In the genomic region with DNA sequence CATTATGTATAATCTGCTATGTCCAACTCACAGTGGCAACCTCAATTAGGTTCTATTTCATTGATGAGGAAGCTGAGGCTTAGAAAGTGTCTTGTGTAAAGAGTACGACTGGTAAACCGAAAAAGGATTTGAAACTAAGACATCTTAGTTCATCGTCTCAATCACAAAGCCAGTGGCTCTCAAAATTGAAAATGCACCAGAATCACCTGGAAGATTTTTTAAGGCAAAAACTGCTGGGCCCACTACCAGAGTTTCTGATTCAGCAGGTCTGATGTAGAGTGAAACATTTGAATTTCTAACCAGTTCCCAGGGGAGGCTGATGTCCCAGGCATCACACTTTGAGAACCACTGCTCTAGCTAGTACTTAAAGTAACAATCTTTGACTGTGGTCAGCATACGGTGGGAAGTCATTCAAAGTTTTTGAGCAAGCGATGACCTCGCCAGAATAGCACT, we compare ENCODE assay signal across 14 cellular contexts. TPM values are rescaled to one million over a fixed set of nuclear protein-coding genes. Genes with fewer than 3 reads are reported as not detected.
DNase-seq lines count a peak whose midpoint lies in the region; ATAC-seq and TF ChIP-seq lines count a peak whose summit lies in the region.
"Had no signal": no experiment of that assay in that cellular context is flagged by ENCODE, and none has a peak within 500 bp of the region (broad histone marks: within the 10 kb centered on the region; RNA-seq: fewer than 3 reads in every experiment).

No MANE protein-coding gene starts in this region.

- no peak for TF ChIP-seq POLR2A in GM18505 (IDR thresholded peaks at IDR 0.05; ENCODE audit: borderline replicate concordance, extremely low read depth, insufficient read depth, insufficient read length)

- ATAC-seq in GM18505 (IDR thresholded peaks at IDR 0.05; ENCODE audit: unreplicated experiment) = peak; percentile 83
- ATAC-seq in GM19463 (IDR thresholded peaks at IDR 0.05; ENCODE audit: unreplicated experiment) = peak; percentile 78
- ATAC-seq in HG02840 (IDR thresholded peaks at IDR 0.05; ENCODE audit: low FRiP score, unreplicated experiment) = peak; percentile 72
- peak; percentile 72 for ATAC-seq in HG03520 (IDR thresholded peaks at IDR 0.05; ENCODE audit: unreplicated experiment)
- no peak for ATAC-seq in sciatic nerve
- ATAC-seq in HG02973 (IDR thresholded peaks at IDR 0.05; ENCODE audit: unreplicated experiment) = no peak

- DNase-seq in sciatic nerve (ENCODE audit: low spot score) (no peak), kidney glomerular epithelial cell (lab: John Stamatoyannopoulos, UW) (no peak), G401 (ENCODE audit: low spot score) (no peak)
- DNase-seq: EL, H7, NCI-H1930, sigmoid colon, trophoblast cell had no signal

- in situ Hi-C loops in G401 (cut with HindIII; ENCODE audit: low sequenced_read_pairs) = no loop called here

- intact Hi-C loops in sciatic nerve (cut with DNase I) = no loop called here

RNA-seq across cellular contexts. Expression of gene LRRC53, which starts 5.2 kb away (rescaled TPM):
- not detected for total RNA-seq in sciatic nerve
- 0.03 TPM in 1 of 2 replicates, not detected in the other for total RNA-seq in G401 (2014; rRNA removed; shearing (Covaris generic))
- total RNA-seq: activated CD8-positive, alpha-beta memory T cell treated with anti-CD3 and anti-CD28 coated beads for 36 hours; H7; sigmoid colon had no signal

Comparison
In these comparisons a context has a peak if more than half of its experiments do, and no peak if none do; other contexts are left out.
1. ATAC-seq: peak in GM18505 (single experiment), GM19463 (single experiment), HG02840 (single experiment) and HG03520 (single experiment); none in sciatic nerve (single experiment) and HG02973 (single experiment).